ENCODE assay signal across 22 cellular contexts in the genomic region with DNA sequence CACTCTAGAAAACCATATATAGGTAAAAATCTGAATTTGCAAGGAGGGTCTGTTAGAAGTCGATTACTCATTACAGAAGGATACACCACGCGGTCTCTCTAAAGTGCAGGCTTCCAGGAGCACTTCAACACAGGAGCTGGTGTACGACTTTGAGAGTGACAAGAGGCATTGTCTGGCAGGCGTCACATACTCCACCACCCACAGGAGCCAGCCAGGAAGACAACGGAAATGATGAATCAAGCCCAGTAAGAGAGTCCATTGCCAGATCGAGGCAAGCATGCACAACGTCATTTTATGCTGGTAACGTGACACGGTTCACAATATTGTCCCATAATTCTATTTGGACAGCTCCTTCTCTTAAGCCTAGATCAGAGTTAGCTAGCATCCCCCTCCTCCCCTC. TPM values are rescaled to one million over a fixed set of nuclear protein-coding genes. Genes with fewer than 3 reads are reported as not detected.
DNase-seq lines count a peak whose midpoint lies in the region; ATAC-seq and TF ChIP-seq lines count a peak whose summit lies in the region.
"Had no signal": no experiment of that assay in that cellular context is flagged by ENCODE, and none has a peak within 500 bp of the region (broad histone marks: within the 10 kb centered on the region; RNA-seq: fewer than 3 reads in every experiment).

No MANE protein-coding gene starts in this region.

- DNase-seq in DMS79 treated with DMSO at 0.1 percent for 48 hours (lab: John Stamatoyannopoulos, UW) (peak; percentile 5), DMS79 (lab: John Stamatoyannopoulos, UW) (no peak), IMR-90 (peak; percentile 8), putamen (ENCODE audit: low spot score) (peak; percentile 83)
- DNase-seq in activated CD4-positive, alpha-beta memory T cell treated with anti-CD3 and anti-CD28 coated beads for 36 hours, result no peak
- no peak for DNase-seq in NK-92 treated with Interleukin-12 subunit alpha and Interleukin-12 subunit beta, amount 100 ng/mL, for 24 hours (lab: John Stamatoyannopoulos, UW)
- DNase-seq: activated effector memory CD4-positive, alpha-beta T cell treated with anti-CD3 and anti-CD28 coated beads, Interleukin-2, amount 50 U/mL, for 16 hours; CD8-positive, alpha-beta T cell; GOT3; hippocampal formation; left ventricle myocardium inferior; naive B cell; NCI-H187 treated with DMSO at 0.1 percent for 48 hours; retina; stimulated activated CD4-positive, alpha-beta T cell treated with anti-CD3 and anti-CD28 coated beads, Interleukin-2, amount 100 ng/mL, for 24 hours; upper lobe of left lung had no signal

- no peak overlapping the region for H4K91ac ChIP-seq in IMR-90 (ENCODE audit: insufficient read depth, low read depth, low read length)

- no peak overlapping the region for H2AK9ac ChIP-seq in IMR-90 (replicated peaks; ENCODE audit: low read depth, low read length, poor library complexity)

- ATAC-seq in IMR-90 (ENCODE audit: low read depth), result no peak
- no peak for ATAC-seq in HG02852 (IDR thresholded peaks at IDR 0.05; ENCODE audit: unreplicated experiment)
- ATAC-seq: CD8-positive, alpha-beta T cell had no signal

- H4K5ac ChIP-seq in IMR-90 (ENCODE audit: low read depth, low read length), result no peak overlapping the region

- BruUV-seq in IMR-90 (replicated peaks; lab: Mats Ljungman, UMichigan), result no TSS peak

- no peak overlapping the region for H3K23ac ChIP-seq in IMR-90 (ENCODE audit: low read depth, low read length)

- H3K27ac Mint-ChIP-seq in brain, result peak overlapping the region in 4 of 5 experiments; percentile 3 to 66 (median 19)
- H3K27ac Mint-ChIP-seq in activated CD4-positive, alpha-beta memory T cell treated with anti-CD3 and anti-CD28 coated beads for 36 hours, result no peak overlapping the region
- H3K27ac Mint-ChIP-seq: CD8-positive, alpha-beta T cell; dendritic cell treated with granulocyte-macrophage colony-stimulating factor and Interleukin-4, amounts not matched to agents 40 ng/mL and 50 ng/mL, for 4 days; IgD-negative memory B cell; naive B cell had no signal

- dilution Hi-C loops in IMR-90 (cut with HindIII; ENCODE audit: low sequenced_read_pairs, unreplicated experiment), result no loop called here

- no peak overlapping the region for H2BK5ac ChIP-seq in IMR-90 (ENCODE audit: low read depth, low read length, poor library complexity, severe bottlenecking)

- H3K27ac ChIP-seq in IMR-90 (ENCODE audit: insufficient read depth, low read length), result no peak overlapping the region
- H3K27ac ChIP-seq: 22Rv1, left ventricle myocardium inferior, upper lobe of left lung had no signal

- H4K8ac ChIP-seq in IMR-90 (ENCODE audit: low read depth in 2 of 2, low read length in 2 of 2), result no peak overlapping the region

- H3K4ac ChIP-seq in IMR-90 (ENCODE audit: low read depth, low read length), result no peak overlapping the region

- H4K20me1 ChIP-seq in IMR-90 (ENCODE audit: insufficient read depth, low read length), result no peaks in the 10 kb centered on the region

- H3K56ac ChIP-seq in IMR-90 (ENCODE audit: extremely low read depth, insufficient read depth, low read length), result no peak overlapping the region

- CTCF ChIA-PET in IMR-90 (lab: Yijun Ruan, JAX), result interaction anchor here (0.6 kb wide), 1 partner anchor 36 kb away, joined by 3 read pairs; no protein-coding TSS in a partner anchor
- CTCF ChIA-PET in activated CD4-positive, alpha-beta memory T cell treated with anti-CD3 and anti-CD28 coated beads for 36 hours (lab: Charles Lee), result no interaction called here

- H3K36me3 ChIP-seq in IMR-90 (ENCODE audit: control insufficient read depth, insufficient read depth, low read length), result no peaks in the 10 kb centered on the region
- H3K36me3 ChIP-seq: left ventricle myocardium inferior, upper lobe of left lung had no signal

- no peaks in the 10 kb centered on the region for H3K79me1 ChIP-seq in IMR-90 (ENCODE audit: low read depth in 1 of 2, low read length in 2 of 2)

- H3K36me3 Mint-ChIP-seq in brain, result no peaks in the 10 kb centered on the region
- H3K36me3 Mint-ChIP-seq in activated CD4-positive, alpha-beta memory T cell treated with anti-CD3 and anti-CD28 coated beads for 36 hours, result no peaks in the 10 kb centered on the region
- H3K36me3 Mint-ChIP-seq: CD8-positive, alpha-beta T cell; IgD-negative memory B cell; naive B cell had no signal

- no peak overlapping the region for H3K9ac ChIP-seq in IMR-90 (ENCODE audit: low read depth, low read length)

- TF ChIP-seq POLR2A in IMR-90 (IDR thresholded peaks at IDR 0.05; ENCODE audit: low read depth, low read length), result no peak

- H2AK5ac ChIP-seq in IMR-90 (ENCODE audit: low read depth, low read length), result no peak overlapping the region

- H3K4me1 Mint-ChIP-seq in brain, result peaks cover 57% of the 10 kb centered on the region
- H3K4me1 Mint-ChIP-seq in activated CD4-positive, alpha-beta memory T cell treated with anti-CD3 and anti-CD28 coated beads for 36 hours (ENCODE audit: low read depth), result peaks cover 7% of the 10 kb centered on the region
- H3K4me1 Mint-ChIP-seq: IgD-negative memory B cell had no signal

- H3K4me3 ChIP-seq in IMR-90 (ENCODE audit: insufficient read depth, low read depth, low read length), result no peak overlapping the region
- H3K4me3 ChIP-seq: left ventricle myocardium inferior, upper lobe of left lung had no signal

- in situ Hi-C loops in IMR-90 (cut with MboI; ENCODE audit: low sequenced_read_pairs), result no loop called here

- peaks cover 3% of the 10 kb centered on the region for H3K27me3 Mint-ChIP-seq in brain
- H3K27me3 Mint-ChIP-seq in activated CD4-positive, alpha-beta memory T cell treated with anti-CD3 and anti-CD28 coated beads for 36 hours, result peaks cover 25% of the 10 kb centered on the region

- intact Hi-C loops in IMR-90 (cut with micrococcal nuclease), result no loop called here
- intact Hi-C loops in activated CD4-positive, alpha-beta memory T cell treated with anti-CD3 and anti-CD28 coated beads for 36 hours (cut with micrococcal nuclease), result no loop called here

- H3K18ac ChIP-seq in IMR-90 (ENCODE audit: low read depth, low read length), result no peak overlapping the region

- H3K9me3 Mint-ChIP-seq in brain, result peaks cover 4 to 29% (median 9%) of the 10 kb centered on the region in 5 experiments
- no peaks in the 10 kb centered on the region for H3K9me3 Mint-ChIP-seq in activated CD4-positive, alpha-beta memory T cell treated with anti-CD3 and anti-CD28 coated beads for 36 hours
- H3K9me3 Mint-ChIP-seq: CD8-positive, alpha-beta T cell; dendritic cell treated with granulocyte-macrophage colony-stimulating factor and Interleukin-4, amounts not matched to agents 40 ng/mL and 50 ng/mL, for 4 days; naive B cell had no signal

- TF ChIP-seq CTCF in IMR-90 (conservative IDR thresholded peaks at IDR 0.05; ENCODE audit: low read depth, low read length), result no peak
- TF ChIP-seq CTCF in brain (conservative IDR thresholded peaks at IDR 0.05), result no peak

- H3K4me3 Mint-ChIP-seq in brain, result no peak overlapping the region
- no peak overlapping the region for H3K4me3 Mint-ChIP-seq in activated CD4-positive, alpha-beta memory T cell treated with anti-CD3 and anti-CD28 coated beads for 36 hours
- H3K4me3 Mint-ChIP-seq: CD8-positive, alpha-beta T cell; dendritic cell treated with granulocyte-macrophage colony-stimulating factor and Interleukin-4, amounts not matched to agents 40 ng/mL and 50 ng/mL, for 4 days; IgD-negative memory B cell; naive B cell had no signal

- no peak overlapping the region for H2AFZ ChIP-seq in IMR-90 (replicated peaks; ENCODE audit: low read length, poor library complexity)

- WGBS in IMR-90 (ENCODE audit: extremely low coverage in 2 of 2, insufficient read length in 1 of 2), 2 experiments, result 100% methylated on average over 2 of the region's 10 CpGs; no CpG with 5 or more reads in 1 of the 2 experiments

- TF ChIP-seq RAD21 in IMR-90 (IDR thresholded peaks at IDR 0.05; ENCODE audit: low read length), result no peak

- POLR2A ChIA-PET in IMR-90 (lab: Charles Lee; ENCODE audit: unreplicated experiment), result no interaction called here
- POLR2A ChIA-PET in activated CD4-positive, alpha-beta memory T cell treated with anti-CD3 and anti-CD28 coated beads for 36 hours (lab: Charles Lee), result interaction anchor here (0.7 kb wide), 1 partner anchor 53 kb away, joined by 3 read pairs; no protein-coding TSS in a partner anchor

- H3K27me3 ChIP-seq in IMR-90 (ENCODE audit: control insufficient read depth, insufficient read depth, low read length), result peaks cover 8% of the 10 kb centered on the region; the same call in 1 of the 2 replicates
- H3K27me3 ChIP-seq: upper lobe of left lung had no signal

- no peak overlapping the region for H2BK20ac ChIP-seq in IMR-90 (ENCODE audit: low read depth, low read length)

- H3K9me1 ChIP-seq in IMR-90 (ENCODE audit: insufficient read depth, low read length), result peaks cover 27% of the 10 kb centered on the region

- H2BK15ac ChIP-seq in IMR-90 (ENCODE audit: low read depth, low read length), result no peak overlapping the region

- H3K14ac ChIP-seq in IMR-90 (replicated peaks; ENCODE audit: low read depth, low read length), result no peak overlapping the region

- no peak overlapping the region for H2BK120ac ChIP-seq in IMR-90 (ENCODE audit: low read depth, low read length)

- H3K4me1 ChIP-seq in IMR-90 (ENCODE audit: control insufficient read depth, insufficient read depth, low read length), result peaks cover 20% of the 10 kb centered on the region
- H3K4me1 ChIP-seq: left ventricle myocardium inferior had no signal

- no peaks in the 10 kb centered on the region for H3K9me3 ChIP-seq in IMR-90 (ENCODE audit: control insufficient read depth, insufficient read depth, low read length)
- H3K9me3 ChIP-seq: left ventricle myocardium inferior, upper lobe of left lung had no signal

- H3K4me2 ChIP-seq in IMR-90 (ENCODE audit: low read depth, low read length), result no peak overlapping the region

TF ChIP-seq in IMR-90, 13 proteins besides CTCF, POLR2A, EP300 and RAD21 (continues in another document):
- TF ChIP-seq RCOR1 (IDR thresholded peaks at IDR 0.05; ENCODE audit: insufficient replicate concordance, low read length) (no peak), CEBPB (IDR thresholded peaks at IDR 0.05; ENCODE audit: low read depth, low read length) (no peak)
- TF ChIP-seq, protein P1, sequence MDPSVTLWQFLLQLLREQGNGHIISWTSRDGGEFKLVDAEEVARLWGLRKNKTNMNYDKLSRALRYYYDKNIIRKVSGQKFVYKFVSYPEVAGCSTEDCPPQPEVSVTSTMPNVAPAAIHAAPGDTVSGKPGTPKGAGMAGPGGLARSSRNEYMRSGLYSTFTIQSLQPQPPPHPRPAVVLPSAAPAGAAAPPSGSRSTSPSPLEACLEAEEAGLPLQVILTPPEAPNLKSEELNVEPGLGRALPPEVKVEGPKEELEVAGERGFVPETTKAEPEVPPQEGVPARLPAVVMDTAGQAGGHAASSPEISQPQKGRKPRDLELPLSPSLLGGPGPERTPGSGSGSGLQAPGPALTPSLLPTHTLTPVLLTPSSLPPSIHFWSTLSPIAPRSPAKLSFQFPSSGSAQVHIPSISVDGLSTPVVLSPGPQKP (IDR thresholded peaks at IDR 0.05; ENCODE audit: borderline replicate concordance, low read depth, low read length), result no peak

RNA-seq across cellular contexts. Expression of gene CACNG4, which starts 15.0 kb away (rescaled TPM):
- under 0.01 TPM in 2 replicates for total RNA-seq in IMR-90 (2012; rRNA removed)
- polyA plus RNA-seq in IMR-90 (2012; rRNA removed), result 0.44 and 0.53 TPM in 2 replicates
- polyA plus RNA-seq in IMR-90 (2012; cell fraction: cytosol; rRNA removed), result 0.25 and 0.42 TPM in 2 replicates
- 0.16 and 0.33 TPM in 2 replicates for polyA plus RNA-seq in IMR-90 (2012; cell fraction: nucleus; rRNA removed; ENCODE audit: low replicate concordance)
- 50.9 TPM for polyA plus RNA-seq in brain (ENCODE audit: insufficient read depth, low read depth, low replicate concordance)
- not detected for total RNA-seq in activated CD4-positive, alpha-beta memory T cell treated with anti-CD3 and anti-CD28 coated beads for 36 hours
- total RNA-seq: activated CD8-positive, alpha-beta memory T cell treated with anti-CD3 and anti-CD28 coated beads for 36 hours; CD8-positive, alpha-beta T cell; left ventricle myocardium inferior had no signal
- polyA plus RNA-seq: IgD-negative memory B cell had no signal

Comparison
In these comparisons a context has a peak if more than half of its experiments do, and no peak if none do; other contexts are left out.
1. DNase-seq: peak in DMS79 treated with DMSO at 0.1 percent for 48 hours (single experiment), IMR-90 (single experiment) and putamen (single experiment); none in DMS79 (single experiment), activated CD4-positive, alpha-beta memory T cell treated with anti-CD3 and anti-CD28 coated beads for 36 hours (single experiment) and NK-92 treated with Interleukin-12 subunit alpha and Interleukin-12 subunit beta, amount 100 ng/mL, for 24 hours (single experiment).